23 cellular contexts compared by ENCODE assay signal in genomic region chr6:170067257-170067656, GRCh38.
DNase-seq lines count a peak whose midpoint lies in the region; ATAC-seq and TF ChIP-seq lines count a peak whose summit lies in the region.
"Had no signal": no experiment of that assay in that cellular context is flagged by ENCODE, and none has a peak within 500 bp of the region (broad histone marks: within the 10 kb centered on the region; RNA-seq: fewer than 3 reads in every experiment).

No MANE protein-coding gene starts in this region.

- H3K36me3 ChIP-seq in lower lobe of right lung, result no peaks in the 10 kb centered on the region
- H3K36me3 ChIP-seq: heart right ventricle, pancreas, uterus had no signal

- H3K27me3 ChIP-seq in dorsolateral prefrontal cortex (peaks cover 0 to 2% (median 0%) of the 10 kb centered on the region in 45 donors), lower lobe of right lung (ENCODE audit: low read depth) (no peaks in the 10 kb centered on the region)
- H3K27me3 ChIP-seq: pancreas, uterus had no signal

- ATAC-seq in lower lobe of right lung (peak in 1 of 2 donors; percentile 51), HG03108 (IDR thresholded peaks at IDR 0.05; ENCODE audit: unreplicated experiment) (no peak), GM18870 (IDR thresholded peaks at IDR 0.05; ENCODE audit: unreplicated experiment) (no peak)
- ATAC-seq: mucosa of descending colon; Panc1; pancreas; stimulated activated naive CD8-positive, alpha-beta T cell treated with anti-CD3 and anti-CD28 coated beads, Interleukin-15, Interleukin-2, amounts not matched to agents 100 U/mL and 50 U/mL, for 24 hours; T-cell had no signal

- peak; percentile 12 for DNase-seq in activated T-cell treated with anti-CD3 and anti-CD28 coated beads, Interleukin-2, amount 50 U/mL, for 24 hours
- no peak for DNase-seq in activated T-cell treated with anti-CD3 and anti-CD28 coated beads for 4 hours
- peak in 8 of 10 donors; percentile 20 to 75 (median 43) for DNase-seq in dorsolateral prefrontal cortex
- peak; percentile 34 for DNase-seq in lower lobe of right lung
- DNase-seq in type B pancreatic cell (ENCODE audit: extremely low spot score, unreplicated experiment), result peak; percentile 54
- DNase-seq in RKO (ENCODE audit: low spot score), result no peak
- DNase-seq: activated gamma-delta T cell treated with Interleukin-2 at 50 U/mL for 16 hours; DMS53; IMR-90; MV-4-11; NCI-H2081 treated with DMSO at 0.1 percent for 48 hours; NCI-H69; stimulated activated naive CD8-positive, alpha-beta T cell treated with anti-CD3 and anti-CD28 coated beads, Interleukin-15, Interleukin-2, amounts not matched to agents 100 U/mL and 50 U/mL, for 24 hours had no signal

- H3K4me3 Mint-ChIP-seq in activated T-cell treated with anti-CD3 and anti-CD28 coated beads, Interleukin-2, amount 50 U/mL, for 24 hours, result no peak overlapping the region
- H3K4me3 Mint-ChIP-seq in type B pancreatic cell, result no peak overlapping the region
- H3K4me3 Mint-ChIP-seq: CD4-positive, alpha-beta T cell; dendritic cell treated with granulocyte-macrophage colony-stimulating factor and Interleukin-4, amounts not matched to agents 40 ng/mL and 50 ng/mL, for 4 days; T-cell had no signal

- no peak overlapping the region for H3K27ac Mint-ChIP-seq in activated T-cell treated with anti-CD3 and anti-CD28 coated beads, Interleukin-2, amount 50 U/mL, for 24 hours
- H3K27ac Mint-ChIP-seq in type B pancreatic cell, result no peak overlapping the region
- H3K27ac Mint-ChIP-seq: CD4-positive, alpha-beta T cell; dendritic cell treated with granulocyte-macrophage colony-stimulating factor and Interleukin-4, amounts not matched to agents 40 ng/mL and 50 ng/mL, for 4 days; T-cell had no signal

- H3K27me3 Mint-ChIP-seq in activated T-cell treated with anti-CD3 and anti-CD28 coated beads, Interleukin-2, amount 50 U/mL, for 24 hours, result peaks cover 12% of the 10 kb centered on the region
- H3K27me3 Mint-ChIP-seq in type B pancreatic cell, result no peaks in the 10 kb centered on the region

- H3K4me1 ChIP-seq in lower lobe of right lung, result no peaks in the 10 kb centered on the region
- H3K4me1 ChIP-seq: heart right ventricle, pancreas, uterus had no signal

- H3K36me3 Mint-ChIP-seq in activated T-cell treated with anti-CD3 and anti-CD28 coated beads, Interleukin-2, amount 50 U/mL, for 24 hours (ENCODE audit: low read depth), result no peaks in the 10 kb centered on the region
- no peaks in the 10 kb centered on the region for H3K36me3 Mint-ChIP-seq in type B pancreatic cell
- H3K36me3 Mint-ChIP-seq: T-cell had no signal

- H3K9me3 ChIP-seq in lower lobe of right lung, result no peaks in the 10 kb centered on the region
- H3K9me3 ChIP-seq: mucosa of descending colon, pancreas, uterus had no signal

- intact Hi-C loops in dorsolateral prefrontal cortex (cut with DNase I) (no loop called here), lower lobe of right lung (cut with DNase I) (no loop called here)

- peak overlapping the region in 19 of 59 donors; percentile 1 to 50 (median 23) for H3K4me3 ChIP-seq in dorsolateral prefrontal cortex
- no peak overlapping the region for H3K4me3 ChIP-seq in lower lobe of right lung
- H3K4me3 ChIP-seq: heart right ventricle, mucosa of descending colon, pancreas, uterus had no signal

- H3K27ac ChIP-seq in dorsolateral prefrontal cortex (peak overlapping the region in 1 of 59 donors; percentile 11), lower lobe of right lung (no peak overlapping the region)
- H3K27ac ChIP-seq: heart right ventricle, pancreas, uterus had no signal

- H3K4me1 Mint-ChIP-seq in activated T-cell treated with anti-CD3 and anti-CD28 coated beads, Interleukin-2, amount 50 U/mL, for 24 hours (ENCODE audit: low read depth), result no peaks in the 10 kb centered on the region
- H3K4me1 Mint-ChIP-seq in type B pancreatic cell (ENCODE audit: unreplicated experiment), result peaks cover 4% of the 10 kb centered on the region
- H3K4me1 Mint-ChIP-seq: T-cell had no signal

- TF ChIP-seq CTCF in dorsolateral prefrontal cortex (IDR thresholded peaks at IDR 0.05 in 54 of 56, conservative IDR thresholded peaks at IDR 0.05 in 2 of 56; ENCODE audit: low read depth in 1 of 56, partially characterized antibody in 56 of 56) (peak in 2 of 56 donors; percentile 9 to 16), lower lobe of right lung (IDR thresholded peaks at IDR 0.05) (no peak), type B pancreatic cell (conservative IDR thresholded peaks at IDR 0.05) (no peak)

- H3K9me3 Mint-ChIP-seq in activated T-cell treated with anti-CD3 and anti-CD28 coated beads, Interleukin-2, amount 50 U/mL, for 24 hours, result no peaks in the 10 kb centered on the region
- H3K9me3 Mint-ChIP-seq in type B pancreatic cell, result no peaks in the 10 kb centered on the region

Comparison
In these comparisons a context has a peak if more than half of its experiments do, and no peak if none do; other contexts are left out.
1. DNase-seq: peak in activated T-cell treated with anti-CD3 and anti-CD28 coated beads, Interleukin-2, amount 50 U/mL, for 24 hours (single experiment), dorsolateral prefrontal cortex (8 of 10), lower lobe of right lung (single experiment) and type B pancreatic cell (single experiment); none in activated T-cell treated with anti-CD3 and anti-CD28 coated beads for 4 hours (single experiment) and RKO (single experiment).